Comparison of ENCODE assay signal across 1 cellular context in the genomic region with DNA sequence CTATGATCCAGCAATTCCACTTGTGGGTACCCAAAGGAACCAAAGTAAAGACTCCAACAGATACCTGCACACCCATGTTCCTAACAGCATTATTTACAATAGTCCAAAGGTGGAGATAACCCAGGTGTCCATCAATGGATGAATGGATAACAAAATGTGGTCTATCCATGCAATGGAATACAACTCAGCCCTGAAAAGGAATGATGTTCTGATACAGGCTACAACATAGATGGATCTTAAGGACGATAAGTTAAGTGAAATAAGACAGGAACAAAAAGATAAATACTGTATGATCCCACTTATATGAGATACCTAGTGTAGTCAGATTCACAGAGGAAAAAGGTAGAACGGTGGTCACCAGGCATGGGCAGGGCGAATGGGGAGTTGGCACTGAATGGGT.
TF ChIP-seq lines count a peak whose summit lies in the region.

No MANE protein-coding gene starts in this region.

TF ChIP-seq in H1, 55 proteins besides CTCF, POLR2A, EP300 and RAD21:
- TF ChIP-seq, protein P1, sequence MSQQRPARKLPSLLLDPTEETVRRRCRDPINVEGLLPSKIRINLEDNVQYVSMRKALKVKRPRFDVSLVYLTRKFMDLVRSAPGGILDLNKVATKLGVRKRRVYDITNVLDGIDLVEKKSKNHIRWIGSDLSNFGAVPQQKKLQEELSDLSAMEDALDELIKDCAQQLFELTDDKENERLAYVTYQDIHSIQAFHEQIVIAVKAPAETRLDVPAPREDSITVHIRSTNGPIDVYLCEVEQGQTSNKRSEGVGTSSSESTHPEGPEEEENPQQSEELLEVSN (IDR thresholded peaks at IDR 0.05), result no peak
- TF ChIP-seq KDM1A (IDR thresholded peaks at IDR 0.05; ENCODE audit: borderline replicate concordance, low read length), result 0 out of 2 replicates have a peak, but pooled peaks have one; percentile 13
- TF ChIP-seq CBX8 (IDR thresholded peaks at IDR 0.05; ENCODE audit: borderline replicate concordance, low read depth, low read length), result no peak
- TF ChIP-seq BACH1 (IDR thresholded peaks at IDR 0.05; ENCODE audit: low read length), result no peak
- TF ChIP-seq MAFK (IDR thresholded peaks at IDR 0.05; ENCODE audit: low read depth, low read length), result no peak
